ENCODE assay signal across 11 cellular contexts in the genomic region with DNA sequence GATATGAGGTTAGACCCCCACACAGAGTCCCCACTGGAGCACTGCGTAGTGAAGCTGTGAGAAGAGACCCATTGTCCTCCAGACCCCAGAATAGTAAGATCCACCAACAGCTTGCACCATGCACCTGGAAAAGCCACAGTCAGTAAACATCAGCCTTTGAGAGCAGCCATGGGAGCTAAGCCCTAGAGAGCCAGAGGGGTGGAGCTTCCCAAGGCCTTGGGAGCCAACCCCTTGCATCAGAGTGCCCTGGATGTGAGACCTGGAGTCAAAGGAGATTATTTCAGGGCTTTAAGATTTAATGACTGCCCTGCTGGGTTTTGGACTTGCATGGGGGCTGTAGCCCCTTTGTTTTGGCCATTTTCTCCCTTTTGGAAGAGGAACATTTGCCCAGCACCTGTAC. TPM values are rescaled to one million over a fixed set of nuclear protein-coding genes. Genes with fewer than 3 reads are reported as not detected.
"Had no signal": no experiment of that assay in that cellular context is flagged by ENCODE, and none has a peak within 500 bp of the region (broad histone marks: within the 10 kb centered on the region; RNA-seq: fewer than 3 reads in every experiment).

No MANE protein-coding gene starts in this region.

- ATAC-seq: GM23338, HCT116 had no signal

- DNase-seq: GM23248, GOT3, H7, H9, HCEC 1CT, HFFc6 had no signal

- H3K27ac ChIP-seq: GM23248 had no signal

- H3K4me3 ChIP-seq: GM23248, GM23338, HAP-1 had no signal

- H2AFZ ChIP-seq: GM23248, GM23338 had no signal

- H3K9ac ChIP-seq: GM23248 had no signal

- H3K4me1 ChIP-seq: HAP-1 had no signal

- H3K4me2 ChIP-seq: GM23338 had no signal

- FAIRE-seq: H1, H54 had no signal

- H3K36me3 ChIP-seq: HAP-1 had no signal

RNA-seq across cellular contexts. Expression of gene HSD17B13, which starts 35.7 kb away (rescaled TPM):
- total RNA-seq: GM23248, GM23338, H9, HFFc6 had no signal
- polyA plus RNA-seq: GM23248 had no signal
